8 cellular contexts compared by ENCODE assay signal in the genomic region with DNA sequence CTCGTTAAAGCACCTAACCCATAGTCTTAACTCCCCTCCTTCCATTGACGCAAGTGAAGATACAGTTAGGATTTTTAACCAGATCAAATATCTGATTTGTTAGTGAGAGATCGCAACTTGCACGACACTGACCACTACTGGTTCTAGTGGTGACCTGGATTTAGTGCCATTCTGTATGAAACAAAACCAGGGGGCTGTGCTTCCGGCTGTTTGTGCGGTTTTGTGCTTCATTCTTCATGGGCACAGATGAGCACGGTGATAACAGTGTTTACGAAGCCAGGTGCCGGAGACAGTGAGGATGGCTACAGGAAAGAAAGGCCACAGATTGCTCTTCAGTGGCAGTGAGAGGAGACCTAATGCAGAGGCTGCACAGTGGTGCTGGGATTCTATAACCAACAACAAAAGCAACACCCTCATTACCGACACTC.
DNase-seq lines count a peak whose midpoint lies in the region; ATAC-seq and FAIRE-seq lines count a peak whose summit lies in the region.

No MANE protein-coding gene starts in this region.

- no CpG with 5 or more reads among the region's 10 CpGs for WGBS in neuronal stem cell (ENCODE audit: extremely low coverage in 2 of 2, insufficient read length in 2 of 2, insufficient replicate concordance in 1 of 2), 2 donors

- no peak overlapping the region for H3K18ac ChIP-seq in neuronal stem cell (ENCODE audit: low read length)

- no peak overlapping the region for H2BK12ac ChIP-seq in neuronal stem cell (ENCODE audit: low read length)

- peak overlapping the region; percentile 64 for H3K27ac Mint-ChIP-seq in activated T-cell treated with anti-CD3 and anti-CD28 coated beads, Interleukin-2, amount 50 U/mL, for 72 hours

- H3K4me1 Mint-ChIP-seq in activated T-cell treated with anti-CD3 and anti-CD28 coated beads, Interleukin-2, amount 50 U/mL, for 72 hours (ENCODE audit: low read depth): peaks cover 94% of the 10 kb centered on the region

- H3K36me3 ChIP-seq in neuronal stem cell (replicated peaks in 1 of 2; ENCODE audit: control insufficient read depth in 2 of 2, insufficient read depth in 2 of 2, low read length in 2 of 2): no peaks in the 10 kb centered on the region

- H3K9ac ChIP-seq in neuronal stem cell (ENCODE audit: low read depth, low read length, poor library complexity): no peak overlapping the region

- H3K4me2 ChIP-seq in neuronal stem cell (ENCODE audit: insufficient read depth, low read length, poor library complexity, severe bottlenecking): no peak overlapping the region

- no peak overlapping the region for H2AFZ ChIP-seq in neuronal stem cell (ENCODE audit: low read length)

- H2BK5ac ChIP-seq in neuronal stem cell (ENCODE audit: low read length): no peak overlapping the region

- H3K36me3 Mint-ChIP-seq in activated T-cell treated with anti-CD3 and anti-CD28 coated beads, Interleukin-2, amount 50 U/mL, for 72 hours (ENCODE audit: insufficient read depth in 2 of 2): peaks cover 4 to 7% of the 10 kb centered on the region in 2 donors

- no peak overlapping the region for H4K8ac ChIP-seq in neuronal stem cell (ENCODE audit: low read depth, low read length)

- H3K4ac ChIP-seq in neuronal stem cell (ENCODE audit: low read length): no peak overlapping the region

- H3K4me3 ChIP-seq in neuronal stem cell (ENCODE audit: low read length in 2 of 2): no peak overlapping the region

- no peak overlapping the region for H2BK120ac ChIP-seq in neuronal stem cell (ENCODE audit: low read depth, low read length)

- peaks cover 0 to 1% of the 10 kb centered on the region in 2 donors for H3K9me3 Mint-ChIP-seq in activated T-cell treated with anti-CD3 and anti-CD28 coated beads, Interleukin-2, amount 50 U/mL, for 72 hours

- no peak overlapping the region for H3K27ac ChIP-seq in neuronal stem cell (replicated peaks; ENCODE audit: low read length)

- H3K23ac ChIP-seq in neuronal stem cell (ENCODE audit: low read depth, low read length, poor library complexity): no peak overlapping the region

- no peaks in the 10 kb centered on the region for H3K9me3 ChIP-seq in neuronal stem cell (replicated peaks in 1 of 2; ENCODE audit: control insufficient read depth in 2 of 2, insufficient read depth in 1 of 2, low read depth in 1 of 2, low read length in 2 of 2)

- no peaks in the 10 kb centered on the region for H3K79me1 ChIP-seq in neuronal stem cell (ENCODE audit: low read depth, low read length)

- DNase-seq in EH (ENCODE audit: low read depth): peak; percentile 41
- peak; percentile 94 for DNase-seq in NCI-H146 treated with DMSO at 0.1 percent for 48 hours (lab: John Stamatoyannopoulos, UW; ENCODE audit: unreplicated experiment)
- DNase-seq in activated T-cell treated with anti-CD3 and anti-CD28 coated beads, Interleukin-2, amount 50 U/mL, for 72 hours: peak; percentile 69 to 73
- peak; percentile 48 for DNase-seq in myocyte (ENCODE audit: low read depth)
- DNase-seq in NCI-H510A treated with DMSO at 0.1 percent for 48 hours (lab: John Stamatoyannopoulos, UW): no peak
- DNase-seq in NOMO-1 treated with DMSO at 0.1 percent for 48 hours (lab: John Stamatoyannopoulos, UW; ENCODE audit: unreplicated experiment): no peak
- DNase-seq in neuronal stem cell (ENCODE audit: low spot score): no peak
- no peak for DNase-seq in frontal cortex (ENCODE audit: low spot score in 2 of 2)

- H3K14ac ChIP-seq in neuronal stem cell (ENCODE audit: low read length): no peak overlapping the region

- no peaks in the 10 kb centered on the region for H3K27me3 ChIP-seq in neuronal stem cell (ENCODE audit: control insufficient read depth in 3 of 3, insufficient read depth in 3 of 3, low read depth in 1 of 3, low read length in 3 of 3)

- H3K4me1 ChIP-seq in neuronal stem cell (ENCODE audit: control insufficient read depth in 2 of 2, insufficient read depth in 1 of 2, low read depth in 1 of 2, low read length in 2 of 2): peaks cover 16 to 20% of the 10 kb centered on the region in 2 donors

- FAIRE-seq in frontal cortex (lab: Jason Lieb, UNC): no peak

- H4K91ac ChIP-seq in neuronal stem cell (ENCODE audit: low read depth, low read length, poor library complexity): no peak overlapping the region

- H3K4me3 Mint-ChIP-seq in activated T-cell treated with anti-CD3 and anti-CD28 coated beads, Interleukin-2, amount 50 U/mL, for 72 hours: peak overlapping the region; percentile 60 to 83

- ATAC-seq in activated T-cell treated with anti-CD3 and anti-CD28 coated beads, Interleukin-2, amount 50 U/mL, for 72 hours (replicated peaks in 1 of 2): peak; percentile 84 to 85

- H2AK5ac ChIP-seq in neuronal stem cell (ENCODE audit: low read depth, low read length): no peak overlapping the region

- no peak overlapping the region for H2BK15ac ChIP-seq in neuronal stem cell (ENCODE audit: low read length)

- no peaks in the 10 kb centered on the region for H3K27me3 Mint-ChIP-seq in activated T-cell treated with anti-CD3 and anti-CD28 coated beads, Interleukin-2, amount 50 U/mL, for 72 hours (ENCODE audit: low read depth)

Comparison
In these comparisons a context has a peak if more than half of its experiments do, and no peak if none do; other contexts are left out.
1. DNase-seq: peak in EH (single experiment), NCI-H146 treated with DMSO at 0.1 percent for 48 hours (single experiment), activated T-cell treated with anti-CD3 and anti-CD28 coated beads, Interleukin-2, amount 50 U/mL, for 72 hours (2 of 2) and myocyte (single experiment); none in NCI-H510A treated with DMSO at 0.1 percent for 48 hours (single experiment), NOMO-1 treated with DMSO at 0.1 percent for 48 hours (single experiment), neuronal stem cell (single experiment) and frontal cortex (0 of 2).